Comparison of ENCODE assay signal across 10 cellular contexts in genomic region chr1:91099746-91100621, GRCh38.
DNase-seq lines count a peak whose midpoint lies in the region; ATAC-seq and TF ChIP-seq lines count a peak whose summit lies in the region.
"Had no signal": no experiment of that assay in that cellular context is flagged by ENCODE, and none has a peak within 500 bp of the region (broad histone marks: within the 10 kb centered on the region; RNA-seq: fewer than 3 reads in every experiment).

No MANE protein-coding gene starts in this region.

- in situ Hi-C loops in KBM-7 (cut with MboI; ENCODE audit: low pct_unique_long_range_greater_than_20kb, low sequenced_read_pairs) = no loop called here

- POLR2A ChIA-PET in activated naive CD8-positive, alpha-beta T cell treated with anti-CD3 and anti-CD28 coated beads, Interleukin-2, amount 10 ng/mL, durations not matched to agents 7 days and 5 days (lab: Charles Lee) = no interaction called here
- POLR2A ChIA-PET in GM10248 (lab: Yijun Ruan, JAX) = interaction anchor here (0.8 kb wide), 1 partner anchor 1120 kb away, joined by 3 read pairs; no protein-coding TSS in a partner anchor

- H3K27me3 ChIP-seq in right atrium auricular region = no peaks in the 10 kb centered on the region

- no peaks in the 10 kb centered on the region for H3K9me3 Mint-ChIP-seq in activated naive CD8-positive, alpha-beta T cell treated with anti-CD3 and anti-CD28 coated beads, Interleukin-2, amount 10 ng/mL, durations not matched to agents 7 days and 5 days
- no peaks in the 10 kb centered on the region for H3K9me3 Mint-ChIP-seq in activated naive CD8-positive, alpha-beta T cell treated with anti-CD3 and anti-CD28 coated beads for 36 hours
- no peaks in the 10 kb centered on the region for H3K9me3 Mint-ChIP-seq in stimulated activated naive CD8-positive, alpha-beta T cell treated with anti-CD3 and anti-CD28 coated beads, Interleukin-15, amount 100 ng/mL, for 72 hours

- no peaks in the 10 kb centered on the region for H3K9me3 ChIP-seq in right atrium auricular region

- H3K27ac ChIP-seq in right atrium auricular region = no peak overlapping the region

- ATAC-seq in activated naive CD8-positive, alpha-beta T cell treated with anti-CD3 and anti-CD28 coated beads, Interleukin-2, amount 10 ng/mL, durations not matched to agents 7 days and 5 days (ENCODE audit: low read depth) = no peak
- peak; percentile 76 for ATAC-seq in stimulated activated naive CD8-positive, alpha-beta T cell treated with anti-CD3 and anti-CD28 coated beads, Interleukin-15, amount 100 ng/mL, for 72 hours

- no peak overlapping the region for H3K4me3 ChIP-seq in right atrium auricular region

- CTCF ChIA-PET in GM10248 (lab: Yijun Ruan, JAX) = interaction anchor here (1.5 kb wide), 1 partner anchor 28 kb away, joined by 3 read pairs; no protein-coding TSS in a partner anchor

- no peaks in the 10 kb centered on the region for H3K4me1 ChIP-seq in right atrium auricular region

- H3K27ac Mint-ChIP-seq in activated naive CD8-positive, alpha-beta T cell treated with anti-CD3 and anti-CD28 coated beads, Interleukin-2, amount 10 ng/mL, durations not matched to agents 7 days and 5 days = no peak overlapping the region
- no peak overlapping the region for H3K27ac Mint-ChIP-seq in activated naive CD8-positive, alpha-beta T cell treated with anti-CD3 and anti-CD28 coated beads for 36 hours
- H3K27ac Mint-ChIP-seq in stimulated activated naive CD8-positive, alpha-beta T cell treated with anti-CD3 and anti-CD28 coated beads, Interleukin-15, amount 100 ng/mL, for 72 hours = peak overlapping the region in 1 of 2 donors; percentile 31

- H3K4me1 Mint-ChIP-seq in activated naive CD8-positive, alpha-beta T cell treated with anti-CD3 and anti-CD28 coated beads, Interleukin-2, amount 10 ng/mL, durations not matched to agents 7 days and 5 days = peaks cover 6% of the 10 kb centered on the region
- peaks cover 6% of the 10 kb centered on the region for H3K4me1 Mint-ChIP-seq in activated naive CD8-positive, alpha-beta T cell treated with anti-CD3 and anti-CD28 coated beads for 36 hours
- H3K4me1 Mint-ChIP-seq in stimulated activated naive CD8-positive, alpha-beta T cell treated with anti-CD3 and anti-CD28 coated beads, Interleukin-15, amount 100 ng/mL, for 72 hours = peaks cover 17% of the 10 kb centered on the region

- no peak for DNase-seq in activated naive CD8-positive, alpha-beta T cell treated with anti-CD3 and anti-CD28 coated beads, Interleukin-2, amount 10 ng/mL, durations not matched to agents 7 days and 5 days
- no peak for DNase-seq in activated naive CD8-positive, alpha-beta T cell treated with anti-CD3 and anti-CD28 coated beads for 36 hours
- DNase-seq in KBM-7 (peak; percentile 34), NCI-H524 treated with DMSO at 0.1 percent for 48 hours (lab: John Stamatoyannopoulos, UW) (no peak), right atrium auricular region (ENCODE audit: low spot score) (no peak), GM10248 (ENCODE audit: extremely low spot score) (no peak)
- peak; percentile 8 for DNase-seq in central memory CD4-positive, alpha-beta T cell
- peak in 1 of 2 donors; percentile 14 for DNase-seq in stimulated activated naive CD8-positive, alpha-beta T cell treated with anti-CD3 and anti-CD28 coated beads, Interleukin-15, amount 100 ng/mL, for 72 hours
- DNase-seq: kidney, NCI-H1694 treated with DMSO at 0.1 percent for 48 hours had no signal

- TF ChIP-seq CTCF in right atrium auricular region (IDR thresholded peaks at IDR 0.05) (no peak), GM10248 (IDR thresholded peaks at IDR 0.05; ENCODE audit: control extremely low read depth, extremely low read depth, low read depth, missing control alignments) (no peak)

- no peaks in the 10 kb centered on the region for H3K36me3 Mint-ChIP-seq in activated naive CD8-positive, alpha-beta T cell treated with anti-CD3 and anti-CD28 coated beads, Interleukin-2, amount 10 ng/mL, durations not matched to agents 7 days and 5 days
- H3K36me3 Mint-ChIP-seq in activated naive CD8-positive, alpha-beta T cell treated with anti-CD3 and anti-CD28 coated beads for 36 hours = no peaks in the 10 kb centered on the region

- H3K27me3 Mint-ChIP-seq in activated naive CD8-positive, alpha-beta T cell treated with anti-CD3 and anti-CD28 coated beads, Interleukin-2, amount 10 ng/mL, durations not matched to agents 7 days and 5 days = peaks cover 5% of the 10 kb centered on the region
- H3K27me3 Mint-ChIP-seq in activated naive CD8-positive, alpha-beta T cell treated with anti-CD3 and anti-CD28 coated beads for 36 hours = peaks cover 17% of the 10 kb centered on the region
- peaks cover 24% of the 10 kb centered on the region for H3K27me3 Mint-ChIP-seq in stimulated activated naive CD8-positive, alpha-beta T cell treated with anti-CD3 and anti-CD28 coated beads, Interleukin-15, amount 100 ng/mL, for 72 hours

- no peaks in the 10 kb centered on the region for H3K36me3 ChIP-seq in right atrium auricular region

- H3K4me3 Mint-ChIP-seq in activated naive CD8-positive, alpha-beta T cell treated with anti-CD3 and anti-CD28 coated beads, Interleukin-2, amount 10 ng/mL, durations not matched to agents 7 days and 5 days = peak overlapping the region; percentile 12
- no peak overlapping the region for H3K4me3 Mint-ChIP-seq in activated naive CD8-positive, alpha-beta T cell treated with anti-CD3 and anti-CD28 coated beads for 36 hours
- no peak overlapping the region for H3K4me3 Mint-ChIP-seq in stimulated activated naive CD8-positive, alpha-beta T cell treated with anti-CD3 and anti-CD28 coated beads, Interleukin-15, amount 100 ng/mL, for 72 hours

Comparison
In these comparisons a context has a peak if more than half of its experiments do, and no peak if none do; other contexts are left out.
1. DNase-seq: peak in KBM-7 (single experiment) and central memory CD4-positive, alpha-beta T cell (single experiment); none in activated naive CD8-positive, alpha-beta T cell treated with anti-CD3 and anti-CD28 coated beads, Interleukin-2, amount 10 ng/mL, durations not matched to agents 7 days and 5 days (single experiment), activated naive CD8-positive, alpha-beta T cell treated with anti-CD3 and anti-CD28 coated beads for 36 hours (single experiment), NCI-H524 treated with DMSO at 0.1 percent for 48 hours (single experiment), right atrium auricular region (single experiment) and GM10248 (single experiment).